In the genomic region with DNA sequence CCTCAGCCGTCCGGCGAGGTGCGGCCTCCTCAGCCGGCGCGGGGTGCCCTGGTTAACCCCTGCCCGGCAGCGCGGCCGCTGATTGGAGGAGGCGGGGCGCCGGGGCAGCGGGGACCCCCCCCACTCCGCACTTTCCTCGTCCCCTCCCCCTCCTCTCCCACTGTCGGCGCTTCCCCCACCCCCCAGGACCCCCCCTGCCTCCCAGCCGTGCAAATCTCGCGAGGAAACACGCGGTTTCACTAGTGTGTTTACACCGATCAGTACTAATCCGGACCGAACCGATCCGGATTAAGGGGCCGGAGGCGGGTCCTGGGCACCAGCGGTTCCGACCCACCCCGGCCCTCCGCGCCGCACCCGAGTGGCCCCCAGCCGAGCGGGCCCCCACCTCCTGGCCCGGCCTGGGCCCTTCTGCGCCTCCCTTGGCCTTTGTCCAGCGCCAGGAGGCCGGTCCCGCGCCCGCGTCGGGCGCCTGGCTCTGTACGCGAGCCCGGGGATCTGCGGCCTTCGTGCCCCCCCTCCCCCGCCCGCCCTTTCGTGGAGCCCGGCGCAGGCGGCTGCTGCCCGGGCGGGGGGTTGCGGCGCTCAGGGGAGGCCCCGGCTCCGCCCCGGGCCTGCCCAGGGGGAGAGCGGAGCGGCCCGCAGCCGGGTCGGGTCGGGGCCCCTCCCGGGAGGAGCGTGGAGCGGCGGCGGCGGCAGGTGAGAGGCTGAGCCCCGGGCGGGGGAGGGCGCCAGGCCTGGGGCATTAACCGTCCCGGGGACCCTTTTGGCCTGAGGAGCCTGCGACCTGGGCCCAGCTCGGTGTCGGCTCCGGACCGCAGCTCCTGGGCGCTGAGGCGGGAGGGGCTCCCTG, we compare ENCODE assay signal across 8 cellular contexts. TPM values are rescaled to one million over a fixed set of nuclear protein-coding genes. Genes with fewer than 3 reads are reported as not detected.
DNase-seq lines count a peak whose midpoint lies in the region; ATAC-seq, FAIRE-seq and TF ChIP-seq lines count a peak whose summit lies in the region.
"Not testable (repeated sequence)": the region's sequence is repeated elsewhere in the genome, so short reads cannot be mapped to it uniquely, and the experiment has no call there.

No MANE protein-coding gene starts in this region.

- peak in 1 of 2 experiments; percentile 80; a peak in 1 of 3 replicates for TF ChIP-seq POLR2A in H1 (IDR thresholded peaks at IDR 0.05; ENCODE audit: control extremely low read depth in 1 of 2, low read depth in 2 of 2, low read length in 2 of 2)

- not testable (repeated sequence) for H3K79me1 ChIP-seq in H1 (ENCODE audit: low read depth, low read length); mesendoderm (ENCODE audit: low read length)

- peak overlapping the region; percentile 74 to 94 (median 84) for H3K9ac ChIP-seq in H1 (replicated peaks in 1 of 4; ENCODE audit: extremely low read depth in 1 of 4, low read depth in 3 of 4, low read length in 3 of 4)
- peak overlapping the region; percentile 83 for H3K9ac ChIP-seq in mesendoderm (ENCODE audit: low read length)

- H2BK12ac ChIP-seq in H1 (ENCODE audit: low read depth, low read length), result not testable (repeated sequence)

- peak overlapping the region; percentile 72 for H3K27ac ChIP-seq in CD8-positive, alpha-beta memory T cell (ENCODE audit: low read depth, low read length)
- peak overlapping the region; percentile 79; the same call in 1 of the 2 replicates for H3K27ac ChIP-seq in H1 (ENCODE audit: low read depth, low read length)
- not testable (repeated sequence) for H3K27ac ChIP-seq in mesendoderm (ENCODE audit: low read depth, low read length)

- DNase-seq in CD8-positive, alpha-beta memory T cell, result peak; percentile 60 to 86 (median 79)
- DNase-seq in HTR-8/SVneo (ENCODE audit: insufficient read length, low spot score) (peak; percentile 74), NOMO-1 (lab: John Stamatoyannopoulos, UW; ENCODE audit: unreplicated experiment in 2 of 2) (peak; percentile 32 to 60), H1 (ENCODE audit: low read depth in 1 of 2, low spot score in 2 of 2) (peak; percentile 58 to 85), mesendoderm (peak; percentile 84)
- peak; percentile 81 for DNase-seq in activated CD8-positive, alpha-beta memory T cell treated with anti-CD3 and anti-CD28 coated beads, Interleukin-2, amount 10 ng/mL, durations not matched to agents 7 days and 5 days
- peak; percentile 49 for DNase-seq in stimulated activated CD8-positive, alpha-beta memory T cell treated with anti-CD3 and anti-CD28 coated beads, Interleukin-12 subunit alpha, Interleukin-12 subunit beta, amount 100 ng/mL, for 24 hours (ENCODE audit: extremely low read depth)

- not testable (repeated sequence) for H2BK5ac ChIP-seq in H1 (ENCODE audit: low read depth, low read length); mesendoderm (ENCODE audit: low read length)

- 0% methylated on average over 17 of the region's 92 CpGs; no CpG with 5 or more reads in 1 of the 2 experiments for WGBS in H1 (ENCODE audit: extremely low coverage in 1 of 2, insufficient coverage in 1 of 2, insufficient read length in 1 of 2, insufficient replicate concordance in 2 of 2, low coverage in 1 of 2, low lambda C conversion rate in 2 of 2, missing lambda C conversion rate in 1 of 2), 2 experiments
- WGBS in mesendoderm (ENCODE audit: extremely low coverage, insufficient coverage, low lambda C conversion rate), result no CpG with 5 or more reads among the region's 92 CpGs

- H3K4me1 ChIP-seq in CD8-positive, alpha-beta memory T cell (ENCODE audit: insufficient read depth, low read length), result peaks cover 16% of the 10 kb centered on the region
- not testable (repeated sequence) for H3K4me1 ChIP-seq in H1 (replicated peaks in 1 of 4; ENCODE audit: control insufficient read depth in 3 of 4, insufficient read depth in 4 of 4, low read length in 3 of 4); mesendoderm (ENCODE audit: control insufficient read depth, low read depth, low read length)

- H3K79me2 ChIP-seq in H1 (ENCODE audit: control insufficient read depth in 1 of 2, insufficient read depth in 2 of 2, low read length in 2 of 2) (peaks cover 0 to 30% of the 10 kb centered on the region in 2 experiments; a peak in 3 of 4 replicates), mesendoderm (ENCODE audit: control insufficient read depth, insufficient read depth, low read length) (peaks cover 14% of the 10 kb centered on the region)

- not testable (repeated sequence) for H3K9me3 ChIP-seq in CD8-positive, alpha-beta memory T cell (ENCODE audit: low read length); H1 (ENCODE audit: insufficient read depth in 2 of 2, low read depth in 1 of 2, low read length in 1 of 2)

- not testable (repeated sequence) for H3K27me3 Mint-ChIP-seq in CD8-positive, alpha-beta memory T cell; activated CD8-positive, alpha-beta memory T cell treated with anti-CD3 and anti-CD28 coated beads, Interleukin-2, amount 10 ng/mL, durations not matched to agents 7 days and 5 days

- not testable (repeated sequence) for TF ChIP-seq EP300 in H1 (IDR thresholded peaks at IDR 0.05; ENCODE audit: borderline replicate concordance in 1 of 2, low read depth in 2 of 2, low read length in 2 of 2)

- not testable (repeated sequence) for H2AK5ac ChIP-seq in H1 (ENCODE audit: low read depth, low read length); mesendoderm (ENCODE audit: low read length)

- not testable (repeated sequence) for FAIRE-seq in HTR-8/SVneo (lab: Jason Lieb, UNC); H1 (lab: Jason Lieb, UNC)

- H3K56ac ChIP-seq in H1 (replicated peaks; ENCODE audit: insufficient read length, low read depth, low read length), result not testable (repeated sequence)
- peak overlapping the region; percentile 85 for H3K56ac ChIP-seq in mesendoderm (ENCODE audit: low read length)

- not testable (repeated sequence) for H3K36me3 ChIP-seq in CD8-positive, alpha-beta memory T cell (ENCODE audit: insufficient read depth, low read length); H1 (ENCODE audit: control insufficient read depth in 2 of 4, insufficient read depth in 4 of 4, low read length in 3 of 4); mesendoderm (ENCODE audit: control insufficient read depth, insufficient read depth, low read length)

- H2BK20ac ChIP-seq in H1 (ENCODE audit: low read length), result not testable (repeated sequence)

- CTCF ChIA-PET in CD8-positive, alpha-beta memory T cell (lab: Charles Lee); activated CD8-positive, alpha-beta memory T cell treated with anti-CD3 and anti-CD28 coated beads, Interleukin-2, amount 10 ng/mL, durations not matched to agents 7 days and 5 days (lab: Charles Lee); H1 (lab: Charles Lee; ENCODE audit: partially characterized antibody): not testable (repeated sequence)

- TF ChIP-seq RAD21 in H1 (IDR thresholded peaks at IDR 0.05 in 1 of 2, conservative IDR thresholded peaks at IDR 0.05 in 1 of 2; ENCODE audit: low read depth in 2 of 2, low read length in 2 of 2), result not testable (repeated sequence)

- H3K4me3 Mint-ChIP-seq in CD8-positive, alpha-beta memory T cell, result peak overlapping the region; percentile 34 to 81 (median 61)
- peak overlapping the region; percentile 26 for H3K4me3 Mint-ChIP-seq in activated CD8-positive, alpha-beta memory T cell treated with anti-CD3 and anti-CD28 coated beads, Interleukin-2, amount 10 ng/mL, durations not matched to agents 7 days and 5 days

- POLR2A ChIA-PET in CD8-positive, alpha-beta memory T cell (lab: Charles Lee); H1 (lab: Charles Lee; ENCODE audit: partially characterized antibody): not testable (repeated sequence)

- H3K27ac Mint-ChIP-seq in CD8-positive, alpha-beta memory T cell, result peak overlapping the region in 2 of 8 donors; percentile 50 to 70
- peak overlapping the region; percentile 56 for H3K27ac Mint-ChIP-seq in activated CD8-positive, alpha-beta memory T cell treated with anti-CD3 and anti-CD28 coated beads, Interleukin-2, amount 10 ng/mL, durations not matched to agents 7 days and 5 days

- H3K4me2 ChIP-seq in H1 (ENCODE audit: insufficient read depth in 1 of 2, low read depth in 2 of 2, low read length in 2 of 2), result peak overlapping the region; percentile 49 to 65; a peak in 3 of 4 replicates
- H3K4me2 ChIP-seq in mesendoderm (ENCODE audit: low read length), result not testable (repeated sequence)

- not testable (repeated sequence) for H3K23ac ChIP-seq in H1 (ENCODE audit: insufficient read length); mesendoderm (ENCODE audit: low read length)

- not testable (repeated sequence) for H3K18ac ChIP-seq in H1 (ENCODE audit: extremely low read depth, low read length)
- peak overlapping the region; percentile 99 for H3K18ac ChIP-seq in mesendoderm (ENCODE audit: low read length)

- H3K9me3 Mint-ChIP-seq in CD8-positive, alpha-beta memory T cell; activated CD8-positive, alpha-beta memory T cell treated with anti-CD3 and anti-CD28 coated beads, Interleukin-2, amount 10 ng/mL, durations not matched to agents 7 days and 5 days (ENCODE audit: low read depth): not testable (repeated sequence)

- ATAC-seq in GM21390 (IDR thresholded peaks at IDR 0.05; ENCODE audit: unreplicated experiment), result peak; percentile 72
- peak; percentile 77 for ATAC-seq in activated CD8-positive, alpha-beta memory T cell treated with anti-CD3 and anti-CD28 coated beads, Interleukin-2, amount 10 ng/mL, durations not matched to agents 7 days and 5 days

- H2BK15ac ChIP-seq in H1 (ENCODE audit: low read length); mesendoderm (replicated peaks; ENCODE audit: low read depth): not testable (repeated sequence)

- H3K36me3 Mint-ChIP-seq in CD8-positive, alpha-beta memory T cell, result peaks cover 0 to 32% (median 2%) of the 10 kb centered on the region in 3 donors
- H3K36me3 Mint-ChIP-seq in activated CD8-positive, alpha-beta memory T cell treated with anti-CD3 and anti-CD28 coated beads, Interleukin-2, amount 10 ng/mL, durations not matched to agents 7 days and 5 days, result peaks cover 19% of the 10 kb centered on the region

- H4K91ac ChIP-seq in H1 (replicated peaks; ENCODE audit: insufficient read length, low read length), result not testable (repeated sequence)

- H4K8ac ChIP-seq in H1 (ENCODE audit: extremely low read depth, insufficient read depth, low read length) (peak overlapping the region; percentile 95), mesendoderm (ENCODE audit: low read depth, low read length) (peak overlapping the region; percentile 99)

- not testable (repeated sequence) for H3K4me3 ChIP-seq in CD8-positive, alpha-beta memory T cell (ENCODE audit: low read length)
- H3K4me3 ChIP-seq in H1 (ENCODE audit: extremely low read depth in 1 of 4, insufficient read depth in 2 of 4, low read depth in 3 of 4, low read length in 4 of 4) (peak overlapping the region; percentile 58 to 88 (median 66)), mesendoderm (ENCODE audit: low read length) (peak overlapping the region; percentile 44)

- not testable (repeated sequence) for TF ChIP-seq CTCF in H1 (IDR thresholded peaks at IDR 0.05; ENCODE audit: control extremely low read depth in 1 of 3, insufficient read depth in 1 of 3, low read depth in 1 of 3, low read length in 3 of 3)

- H4K20me1 ChIP-seq in H1 (replicated peaks in 1 of 2; ENCODE audit: control insufficient read depth in 1 of 2, insufficient read depth in 2 of 2, low read length in 2 of 2), result not testable (repeated sequence)

- H3K4me1 Mint-ChIP-seq in CD8-positive, alpha-beta memory T cell, result peaks cover 35 to 43% (median 41%) of the 10 kb centered on the region in 3 donors
- peaks cover 31% of the 10 kb centered on the region for H3K4me1 Mint-ChIP-seq in activated CD8-positive, alpha-beta memory T cell treated with anti-CD3 and anti-CD28 coated beads, Interleukin-2, amount 10 ng/mL, durations not matched to agents 7 days and 5 days

- not testable (repeated sequence) for H2AFZ ChIP-seq in H1 (ENCODE audit: low read length)

- H3K14ac ChIP-seq in H1 (ENCODE audit: insufficient read length), result not testable (repeated sequence)

- not testable (repeated sequence) for H4K5ac ChIP-seq in H1 (ENCODE audit: insufficient read length, low read depth, low read length); mesendoderm (ENCODE audit: low read length)

- H3K4ac ChIP-seq in H1 (replicated peaks; ENCODE audit: insufficient read length, low read depth, low read length), result not testable (repeated sequence)
- H3K4ac ChIP-seq in mesendoderm (ENCODE audit: low read depth, low read length), result peak overlapping the region; percentile 99

- H2BK120ac ChIP-seq in H1 (replicated peaks; ENCODE audit: low read depth, low read length), result not testable (repeated sequence)
- peak overlapping the region; percentile 73 for H2BK120ac ChIP-seq in mesendoderm (ENCODE audit: low read depth, low read length)

- H3K27me3 ChIP-seq in CD8-positive, alpha-beta memory T cell (ENCODE audit: insufficient read depth, low read length, poor library complexity, severe bottlenecking); H1 (replicated peaks in 1 of 4; ENCODE audit: control insufficient read depth in 3 of 4, extremely low read depth in 1 of 4, insufficient read depth in 3 of 4, low read length in 3 of 4); mesendoderm (ENCODE audit: insufficient read depth, low read length, poor library complexity): not testable (repeated sequence)

- H3K23me2 ChIP-seq in H1 (ENCODE audit: low read depth, low read length), result not testable (repeated sequence)

RNA-seq across cellular contexts. Expression of a gene that starts 54.8 kb away (rescaled TPM):
- total RNA-seq in CD8-positive, alpha-beta memory T cell, result 10 to 100 TPM; 58.6 to 59.5 TPM
- polyA plus RNA-seq in CD8-positive, alpha-beta memory T cell, result 38.3 TPM
- 10 to 100 TPM; 31.3 to 38.3 TPM for total RNA-seq in activated CD8-positive, alpha-beta memory T cell treated with anti-CD3 and anti-CD28 coated beads, Interleukin-2, amount 10 ng/mL, durations not matched to agents 7 days and 5 days
- total RNA-seq in H1 (2021; fragmentation: NEBNext Ultra II Directional; extraction: Animal tissue kit (Norgen Biotek cat#: 25700)), result 42.6 and 43.5 TPM in 2 replicates
- 13.1 and 14.6 TPM in 2 replicates for polyA plus RNA-seq in H1 (2011; rRNA removed)
- polyA plus RNA-seq in H1 (2011; cell fraction: cytosol; rRNA removed), result 21.6 TPM
- 15.4 TPM for polyA plus RNA-seq in H1 (2011; cell fraction: nucleus; rRNA removed)
- polyA plus RNA-seq in H1 (2012, experiment 1 of 2), result 19.3 to 28.0 TPM (median 23.9 TPM) in 4 replicates
- 17.5 TPM for polyA plus RNA-seq in H1 (2012, experiment 2 of 2)
- 27.8 TPM for polyA plus RNA-seq in H1 (2013, experiment 1 of 2)
- 32.9 TPM for polyA plus RNA-seq in H1 (2013, experiment 2 of 2)
- 28.7 and 29.5 TPM in 2 replicates for polyA minus RNA-seq in H1 (2011; rRNA and poly(A)+ RNA removed)
- 17.7 TPM for polyA minus RNA-seq in H1 (2011; cell fraction: cytosol; rRNA and poly(A)+ RNA removed)
- 43.8 TPM for polyA minus RNA-seq in H1 (2011; cell fraction: nucleus; rRNA and poly(A)+ RNA removed)
- 28.8 TPM for polyA plus RNA-seq in mesendoderm (2013, experiment 1 of 2)
- polyA plus RNA-seq in mesendoderm (2013, experiment 2 of 2), result 27.4 TPM
